23 cellular contexts compared by ENCODE assay signal in genomic region chr4:107269175-107269574, GRCh38.
DNase-seq lines count a peak whose midpoint lies in the region; ATAC-seq, FAIRE-seq and TF ChIP-seq lines count a peak whose summit lies in the region.
"Had no signal": no experiment of that assay in that cellular context is flagged by ENCODE, and none has a peak within 500 bp of the region (broad histone marks: within the 10 kb centered on the region; RNA-seq: fewer than 3 reads in every experiment).

No MANE protein-coding gene starts in this region.

- CTCF ChIA-PET in naive thymus-derived CD4-positive, alpha-beta T cell (lab: Charles Lee) = no interaction called here

- no peak overlapping the region for H3K4me3 Mint-ChIP-seq in naive thymus-derived CD4-positive, alpha-beta T cell
- no peak overlapping the region for H3K4me3 Mint-ChIP-seq in stimulated activated effector memory CD8-positive, alpha-beta T cell treated with anti-CD3 and anti-CD28 coated beads, Interleukin-12 subunit alpha, Interleukin-12 subunit beta, amount 100 ng/mL, for 72 hours
- H3K4me3 Mint-ChIP-seq in stimulated activated naive CD8-positive, alpha-beta T cell treated with anti-CD3 and anti-CD28 coated beads, Interleukin-15, amount 100 ng/mL, for 72 hours = no peak overlapping the region
- H3K4me3 Mint-ChIP-seq: CD4-positive, alpha-beta memory T cell; HFFc6 had no signal

- TF ChIP-seq CTCF in kidney (IDR thresholded peaks at IDR 0.05; ENCODE audit: borderline replicate concordance, extremely low read depth, insufficient read depth) (no peak), esophagus muscularis mucosa (IDR thresholded peaks at IDR 0.05) (no peak)

- H3K36me3 ChIP-seq in kidney (ENCODE audit: control insufficient read depth in 1 of 2, insufficient read depth in 2 of 2, low read length in 2 of 2) = no peaks in the 10 kb centered on the region
- H3K36me3 ChIP-seq in naive thymus-derived CD4-positive, alpha-beta T cell (ENCODE audit: control insufficient read depth in 2 of 3, insufficient read depth in 3 of 3, low read length in 3 of 3) = no peaks in the 10 kb centered on the region
- H3K36me3 ChIP-seq in esophagus muscularis mucosa = no peaks in the 10 kb centered on the region
- H3K36me3 ChIP-seq: HAP-1 had no signal

- H3K4me1 ChIP-seq in kidney (ENCODE audit: control insufficient read depth in 1 of 2, insufficient read depth in 1 of 2, low read depth in 1 of 2, low read length in 2 of 2) = no peaks in the 10 kb centered on the region
- no peaks in the 10 kb centered on the region for H3K4me1 ChIP-seq in naive thymus-derived CD4-positive, alpha-beta T cell (ENCODE audit: control insufficient read depth in 2 of 2, insufficient read depth in 2 of 2, low read length in 2 of 2)
- no peaks in the 10 kb centered on the region for H3K4me1 ChIP-seq in esophagus muscularis mucosa
- H3K4me1 ChIP-seq: A549, HAP-1 had no signal

- POLR2A ChIA-PET in naive thymus-derived CD4-positive, alpha-beta T cell (lab: Charles Lee) = no interaction called here

- H3K4me1 Mint-ChIP-seq in naive thymus-derived CD4-positive, alpha-beta T cell = no peaks in the 10 kb centered on the region
- no peaks in the 10 kb centered on the region for H3K4me1 Mint-ChIP-seq in stimulated activated effector memory CD8-positive, alpha-beta T cell treated with anti-CD3 and anti-CD28 coated beads, Interleukin-12 subunit alpha, Interleukin-12 subunit beta, amount 100 ng/mL, for 72 hours
- no peaks in the 10 kb centered on the region for H3K4me1 Mint-ChIP-seq in stimulated activated naive CD8-positive, alpha-beta T cell treated with anti-CD3 and anti-CD28 coated beads, Interleukin-15, amount 100 ng/mL, for 72 hours
- H3K4me1 Mint-ChIP-seq: CD4-positive, alpha-beta memory T cell had no signal

- 80% methylated on average over 1 of the region's 2 CpGs for WGBS in esophagus muscularis mucosa

- H3K4me3 ChIP-seq in kidney (ENCODE audit: low read length in 2 of 2) (no peak overlapping the region), esophagus muscularis mucosa (no peak overlapping the region)
- no peak overlapping the region for H3K4me3 ChIP-seq in naive thymus-derived CD4-positive, alpha-beta T cell (ENCODE audit: low read length)
- H3K4me3 ChIP-seq: A549, GM12878, HAP-1 had no signal

- FAIRE-seq in kidney (lab: Jason Lieb, UNC) = no peak
- FAIRE-seq: A549, GM12878, GM19239, H54 had no signal

- peaks cover 0 to 3% (median 0%) of the 10 kb centered on the region in 11 donors for H3K9me3 Mint-ChIP-seq in naive thymus-derived CD4-positive, alpha-beta T cell
- no peaks in the 10 kb centered on the region for H3K9me3 Mint-ChIP-seq in stimulated activated effector memory CD8-positive, alpha-beta T cell treated with anti-CD3 and anti-CD28 coated beads, Interleukin-12 subunit alpha, Interleukin-12 subunit beta, amount 100 ng/mL, for 72 hours
- H3K9me3 Mint-ChIP-seq in stimulated activated naive CD8-positive, alpha-beta T cell treated with anti-CD3 and anti-CD28 coated beads, Interleukin-15, amount 100 ng/mL, for 72 hours = no peaks in the 10 kb centered on the region
- H3K9me3 Mint-ChIP-seq: HFFc6 had no signal

- H3K27ac ChIP-seq in kidney (ENCODE audit: low read depth in 2 of 2, low read length in 2 of 2) (no peak overlapping the region), esophagus muscularis mucosa (replicated peaks in 1 of 4) (no peak overlapping the region)
- no peak overlapping the region for H3K27ac ChIP-seq in naive thymus-derived CD4-positive, alpha-beta T cell (ENCODE audit: low read depth, low read length)
- H3K27ac ChIP-seq: A549 had no signal

- no peak overlapping the region for H3K27ac Mint-ChIP-seq in naive thymus-derived CD4-positive, alpha-beta T cell
- H3K27ac Mint-ChIP-seq in stimulated activated effector memory CD8-positive, alpha-beta T cell treated with anti-CD3 and anti-CD28 coated beads, Interleukin-12 subunit alpha, Interleukin-12 subunit beta, amount 100 ng/mL, for 72 hours = no peak overlapping the region
- no peak overlapping the region for H3K27ac Mint-ChIP-seq in stimulated activated naive CD8-positive, alpha-beta T cell treated with anti-CD3 and anti-CD28 coated beads, Interleukin-15, amount 100 ng/mL, for 72 hours
- H3K27ac Mint-ChIP-seq: CD4-positive, alpha-beta memory T cell; HFFc6 had no signal

- intact Hi-C loops in kidney (cut with DNase I) (no loop called here), esophagus muscularis mucosa (cut with DNase I) (no loop called here)
- intact Hi-C loops in naive thymus-derived CD4-positive, alpha-beta T cell (cut with micrococcal nuclease) = no loop called here

- TF ChIP-seq EP300 in esophagus muscularis mucosa (IDR thresholded peaks at IDR 0.05) = no peak

- peak; percentile 26 for ATAC-seq in naive thymus-derived CD4-positive, alpha-beta T cell
- peak; percentile 34 for ATAC-seq in stimulated activated effector memory CD8-positive, alpha-beta T cell treated with anti-CD3 and anti-CD28 coated beads, Interleukin-12 subunit alpha, Interleukin-12 subunit beta, amount 100 ng/mL, for 72 hours
- peak; percentile 40 for ATAC-seq in stimulated activated naive CD8-positive, alpha-beta T cell treated with anti-CD3 and anti-CD28 coated beads, Interleukin-15, amount 100 ng/mL, for 72 hours
- no peak for ATAC-seq in HG03342 (IDR thresholded peaks at IDR 0.05; ENCODE audit: unreplicated experiment)
- ATAC-seq in HG02610 (IDR thresholded peaks at IDR 0.05; ENCODE audit: unreplicated experiment) = no peak
- no peak for ATAC-seq in GM21825 (IDR thresholded peaks at IDR 0.05; ENCODE audit: unreplicated experiment)
- ATAC-seq: A549, GM12878 had no signal

- no peak for TF ChIP-seq POLR2A in esophagus muscularis mucosa (IDR thresholded peaks at IDR 0.05; ENCODE audit: low read depth)

- H3K9me3 ChIP-seq in kidney (ENCODE audit: control insufficient read depth in 1 of 2, low read length in 2 of 2) = no peaks in the 10 kb centered on the region
- H3K9me3 ChIP-seq in naive thymus-derived CD4-positive, alpha-beta T cell (ENCODE audit: control insufficient read depth in 2 of 3, low read length in 3 of 3) = no peaks in the 10 kb centered on the region
- H3K9me3 ChIP-seq in esophagus muscularis mucosa = no peaks in the 10 kb centered on the region
- H3K9me3 ChIP-seq: A549, HAP-1 had no signal

- H3K9ac ChIP-seq in kidney (ENCODE audit: low read length in 2 of 2) = no peak overlapping the region

- no peaks in the 10 kb centered on the region for H3K36me3 Mint-ChIP-seq in naive thymus-derived CD4-positive, alpha-beta T cell
- no peaks in the 10 kb centered on the region for H3K36me3 Mint-ChIP-seq in stimulated activated effector memory CD8-positive, alpha-beta T cell treated with anti-CD3 and anti-CD28 coated beads, Interleukin-12 subunit alpha, Interleukin-12 subunit beta, amount 100 ng/mL, for 72 hours
- H3K36me3 Mint-ChIP-seq: CD4-positive, alpha-beta memory T cell had no signal

- H3K27me3 Mint-ChIP-seq in naive thymus-derived CD4-positive, alpha-beta T cell = peaks cover 0 to 8% (median 4%) of the 10 kb centered on the region in 5 donors
- H3K27me3 Mint-ChIP-seq in stimulated activated naive CD8-positive, alpha-beta T cell treated with anti-CD3 and anti-CD28 coated beads, Interleukin-15, amount 100 ng/mL, for 72 hours = no peaks in the 10 kb centered on the region
- H3K27me3 Mint-ChIP-seq: CD4-positive, alpha-beta memory T cell had no signal

- peak; percentile 42 for DNase-seq in kidney
- DNase-seq in naive thymus-derived CD4-positive, alpha-beta T cell = no peak
- no peak for DNase-seq in stimulated activated effector memory CD8-positive, alpha-beta T cell treated with anti-CD3 and anti-CD28 coated beads, Interleukin-12 subunit alpha, Interleukin-12 subunit beta, amount 100 ng/mL, for 72 hours (ENCODE audit: low spot score in 2 of 2)
- DNase-seq in stimulated activated naive CD8-positive, alpha-beta T cell treated with anti-CD3 and anti-CD28 coated beads, Interleukin-15, amount 100 ng/mL, for 72 hours = no peak
- no peak for DNase-seq in esophagus muscularis mucosa (ENCODE audit: extremely low spot score)
- DNase-seq: 8988T; C1 segment of cervical spinal cord; Calu3; CD4-positive, alpha-beta memory T cell; COR-L47; DMS53; EL; GDM1; GOT3; HFFc6 had no signal

- no peaks in the 10 kb centered on the region for H3K27me3 ChIP-seq in naive thymus-derived CD4-positive, alpha-beta T cell (ENCODE audit: control insufficient read depth in 2 of 2, insufficient read depth in 2 of 2, low read length in 2 of 2)
- no peaks in the 10 kb centered on the region for H3K27me3 ChIP-seq in esophagus muscularis mucosa

Comparison
In these comparisons a context has a peak if more than half of its experiments do, and no peak if none do; other contexts are left out.
1. ATAC-seq: peak in naive thymus-derived CD4-positive, alpha-beta T cell (single experiment), stimulated activated effector memory CD8-positive, alpha-beta T cell treated with anti-CD3 and anti-CD28 coated beads, Interleukin-12 subunit alpha, Interleukin-12 subunit beta, amount 100 ng/mL, for 72 hours (single experiment) and stimulated activated naive CD8-positive, alpha-beta T cell treated with anti-CD3 and anti-CD28 coated beads, Interleukin-15, amount 100 ng/mL, for 72 hours (single experiment); none in HG03342 (single experiment), HG02610 (single experiment) and GM21825 (single experiment).